33 cellular contexts compared by ENCODE assay signal in genomic region chr5:33430983-33431382, GRCh38. TPM values are rescaled to one million over a fixed set of nuclear protein-coding genes. Genes with fewer than 3 reads are reported as not detected.
DNase-seq lines count a peak whose midpoint lies in the region; ATAC-seq, FAIRE-seq and TF ChIP-seq lines count a peak whose summit lies in the region.
"Had no signal": no experiment of that assay in that cellular context is flagged by ENCODE, and none has a peak within 500 bp of the region (broad histone marks: within the 10 kb centered on the region; RNA-seq: fewer than 3 reads in every experiment).

No MANE protein-coding gene starts in this region.

- no peaks in the 10 kb centered on the region for H3K36me3 ChIP-seq in HepG2 (replicated peaks in 1 of 2; ENCODE audit: control insufficient read depth in 1 of 2, insufficient read depth in 2 of 2, low read length in 2 of 2)
- H3K36me3 ChIP-seq in right lobe of liver = no peaks in the 10 kb centered on the region
- H3K36me3 ChIP-seq in GM12878 (ENCODE audit: control insufficient read depth in 2 of 2, insufficient read depth in 2 of 2, low read length in 1 of 2) = no peaks in the 10 kb centered on the region
- no peaks in the 10 kb centered on the region for H3K36me3 ChIP-seq in K562 (ENCODE audit: control insufficient read depth, insufficient read depth, low read length)
- H3K36me3 ChIP-seq: BE2C; BLaER1; BLaER1 treated with 17β-estradiol and CSF1 and Interleukin-3, amounts not matched to agents 10 nM and 100 nM had no signal

- H3K9me3 ChIP-seq in HepG2 (ENCODE audit: low read length) (no peaks in the 10 kb centered on the region), right lobe of liver (no peaks in the 10 kb centered on the region), GM12878 (replicated peaks; ENCODE audit: control insufficient read depth, insufficient read depth, low read length) (no peaks in the 10 kb centered on the region; the same call in 1 of the 3 replicates), K562 (replicated peaks; ENCODE audit: control insufficient read depth, insufficient read depth, low read depth, low read length) (no peaks in the 10 kb centered on the region)
- H3K9me3 ChIP-seq: BE2C, Caco-2 had no signal

- TF ChIP-seq RAD21 in HepG2 (CRISPR knock-in tag; IDR thresholded peaks at IDR 0.05) (no peak), GM12878 (IDR thresholded peaks at IDR 0.05; ENCODE audit: insufficient read depth, low read depth, low read length) (no peak), K562 (CRISPR knock-in tag; conservative IDR thresholded peaks at IDR 0.05 in 1 of 2, IDR thresholded peaks at IDR 0.05 in 1 of 2) (no peak)

- CTCF ChIA-PET in HepG2 (lab: Yijun Ruan, JAX; ENCODE audit: low intra/inter-chr PET ratio, low total read pairs) = no interaction called here
- CTCF ChIA-PET in GM12878 (lab: Yijun Ruan, JAX) = interaction anchor here (1.2 to 1.3 kb wide), 3 partner anchors 9 to 539 kb away, joined by 4 to 6 read pairs (median 4); partner anchors contain the start of gene RXFP3
- CTCF ChIA-PET in K562 (lab: Yijun Ruan, JAX; ENCODE audit: low intra/inter-chr PET ratio) = no interaction called here

- BruUV-seq in HepG2 (replicated peaks; lab: Mats Ljungman, UMichigan) (no TSS peak), GM12878 (replicated peaks; lab: Mats Ljungman, UMichigan) (no TSS peak), K562 (replicated peaks; lab: Mats Ljungman, UMichigan) (no TSS peak)

- FAIRE-seq in HepG2 (lab: Jason Lieb, UNC) (no peak), GM12878 (lab: Jason Lieb, UNC) (no peak), K562 (lab: Jason Lieb, UNC) (no peak)
- FAIRE-seq: A204.1, A549, D721Med had no signal

- in situ Hi-C loops in HepG2 (cut with HindIII; ENCODE audit: extremely low pct_ligation_motif_present, low pct_unique_long_range_greater_than_20kb) = no loop called here
- in situ Hi-C loops in GM12878 (cut with MboI) = loop anchor here (25.0 kb wide), 1 partner anchor 1031 kb away; no protein-coding TSS in a partner anchor
- in situ Hi-C loops in K562 (cut with MboI) = loop anchor here (25.0 kb wide), 1 partner anchor 1031 kb away; no protein-coding TSS in a partner anchor

- no peaks in the 10 kb centered on the region; a peak in 1 of 5 replicates for H3K27me3 ChIP-seq in HepG2 (ENCODE audit: control insufficient read depth in 1 of 2, insufficient read depth in 2 of 2, low read length in 2 of 2)
- H3K27me3 ChIP-seq in right lobe of liver = no peaks in the 10 kb centered on the region
- H3K27me3 ChIP-seq in GM12878 (replicated peaks in 1 of 2; ENCODE audit: control insufficient read depth in 2 of 2, insufficient read depth in 2 of 2, low read length in 1 of 2) = no peaks in the 10 kb centered on the region
- no peaks in the 10 kb centered on the region for H3K27me3 ChIP-seq in K562 (ENCODE audit: control insufficient read depth in 2 of 2, insufficient read depth in 2 of 2, low read length in 2 of 2)
- H3K27me3 ChIP-seq: BE2C; BLaER1; BLaER1 treated with 17β-estradiol and CSF1 and Interleukin-3, amounts not matched to agents 10 nM and 100 nM had no signal

- 5% methylated on average over 1 of the region's 1 CpG for WGBS in HepG2 (ENCODE audit: low lambda C conversion rate)
- 100% methylated on average over 1 of the region's 1 CpG for WGBS in right lobe of liver (ENCODE audit: insufficient coverage, low coverage, low lambda C conversion rate, missing lambda C conversion rate)
- WGBS in GM12878 (ENCODE audit: insufficient coverage, insufficient replicate concordance, low lambda C conversion rate, missing lambda C conversion rate) = 0% methylated on average over 1 of the region's 1 CpG
- WGBS in K562 (ENCODE audit: insufficient coverage, low coverage, missing lambda C conversion rate) = 5% methylated on average over 1 of the region's 1 CpG

- H3K79me2 ChIP-seq in HepG2 (ENCODE audit: insufficient read depth, low read length) = no peaks in the 10 kb centered on the region
- H3K79me2 ChIP-seq in GM12878 (ENCODE audit: control insufficient read depth, insufficient read depth, low read length) = no peaks in the 10 kb centered on the region
- no peaks in the 10 kb centered on the region for H3K79me2 ChIP-seq in K562 (ENCODE audit: control insufficient read depth, insufficient read depth, low read length)

- H3K4me2 ChIP-seq in HepG2 (ENCODE audit: low read depth, low read length) (no peak overlapping the region), GM12878 (ENCODE audit: control insufficient read depth, insufficient read depth) (no peak overlapping the region), K562 (ENCODE audit: insufficient read depth, low read length) (no peak overlapping the region)
- H3K4me2 ChIP-seq: A549; BLaER1; BLaER1 treated with 17β-estradiol and CSF1 and Interleukin-3, amounts not matched to agents 10 nM and 100 nM had no signal

- POLR2A ChIA-PET in HepG2 (lab: Yijun Ruan, JAX) (interaction anchor here (1.4 kb wide), 1 partner anchor 10 kb away, joined by 4 read pairs; the partner anchor contains the start of gene TARS1), GM12878 (lab: Charles Lee) (no interaction called here), K562 (lab: Yijun Ruan, JAX) (interaction anchor here (0.6 to 1.4 kb wide), 2 partner anchors 9 to 11 kb away, joined by 3 to 6 read pairs; no protein-coding TSS in a partner anchor)

- peaks cover 44% of the 10 kb centered on the region for H3K4me1 ChIP-seq in HepG2 (ENCODE audit: insufficient read depth, low read length)
- H3K4me1 ChIP-seq in right lobe of liver = peaks cover 0 to 21% (median 8%) of the 10 kb centered on the region in 4 donors
- H3K4me1 ChIP-seq in GM12878 (ENCODE audit: control insufficient read depth, insufficient read depth, low read length) = no peaks in the 10 kb centered on the region
- H3K4me1 ChIP-seq in K562 (replicated peaks in 1 of 2; ENCODE audit: control insufficient read depth in 2 of 2, insufficient read depth in 2 of 2, low read length in 2 of 2) = no peaks in the 10 kb centered on the region
- H3K4me1 ChIP-seq: A549, BE2C, Caco-2 had no signal

- SMC1A ChIA-PET in GM12878 (lab: Charles Lee; ENCODE audit: uncharacterized antibody, unreplicated experiment) = interaction anchor here (0.5 kb wide), 1 partner anchor 490 kb away, joined by 3 read pairs; no protein-coding TSS in a partner anchor

- H3K9ac ChIP-seq in HepG2 (ENCODE audit: insufficient read depth, low read depth, low read length) = no peak overlapping the region
- H3K9ac ChIP-seq in GM12878 (ENCODE audit: control insufficient read depth, insufficient read depth, low read length) = no peak overlapping the region
- no peak overlapping the region for H3K9ac ChIP-seq in K562 (ENCODE audit: insufficient read depth in 1 of 2, low read depth in 2 of 2, low read length in 2 of 2)
- H3K9ac ChIP-seq: BLaER1; BLaER1 treated with 17β-estradiol and CSF1 and Interleukin-3, amounts not matched to agents 10 nM and 100 nM had no signal

- H3K9me1 ChIP-seq in K562 (ENCODE audit: control insufficient read depth, insufficient read depth, low read length) = no peaks in the 10 kb centered on the region

- H3K4me3 ChIP-seq in HepG2 (replicated peaks in 1 of 3; ENCODE audit: insufficient read depth in 1 of 3, low read depth in 2 of 3, low read length in 3 of 3) (no peak overlapping the region), right lobe of liver (no peak overlapping the region), GM12878 (no peak overlapping the region), K562 (no peak overlapping the region), foreskin fibroblast (ENCODE audit: low read depth in 1 of 2, low read length in 2 of 2) (no peak overlapping the region)
- H3K4me3 ChIP-seq: A549; BLaER1; BLaER1 treated with 17β-estradiol and CSF1 and Interleukin-3, amounts not matched to agents 10 nM and 100 nM had no signal

- RAD21 ChIA-PET in GM12878 (lab: Charles Lee; ENCODE audit: unreplicated experiment) = interaction anchor here (1.3 to 1.8 kb wide), 2 partner anchors 504 to 539 kb away, joined by 5 read pairs; no protein-coding TSS in a partner anchor

- H2AFZ ChIP-seq in HepG2 (ENCODE audit: low read length) (no peak overlapping the region), GM12878 (ENCODE audit: control insufficient read depth, low read depth, low read length) (no peak overlapping the region), K562 (ENCODE audit: low read depth, low read length) (no peak overlapping the region)

- TF ChIP-seq CTCF in HepG2 (CRISPR knock-in tag; IDR thresholded peaks at IDR 0.05) (no peak), right lobe of liver (IDR thresholded peaks at IDR 0.05) (no peak), GM12878 (IDR thresholded peaks at IDR 0.05 in 2 of 3, conservative IDR thresholded peaks at IDR 0.05 in 1 of 3; ENCODE audit: control insufficient read depth in 2 of 3, extremely low read depth in 1 of 3, insufficient read depth in 1 of 3, low read depth in 3 of 3, low read length in 3 of 3) (no peak), K562 (IDR thresholded peaks at IDR 0.05 in 2 of 3, conservative IDR thresholded peaks at IDR 0.05 in 1 of 3; ENCODE audit: insufficient read depth in 2 of 3, low read depth in 1 of 3, low read length in 3 of 3) (no peak), foreskin fibroblast (IDR thresholded peaks at IDR 0.05; ENCODE audit: low read depth, low read length) (no peak)

- H3K27ac ChIP-seq in HepG2 (ENCODE audit: extremely low read length, insufficient read depth, low read length) (no peak overlapping the region), right lobe of liver (no peak overlapping the region), GM12878 (ENCODE audit: control insufficient read depth, insufficient read depth) (no peak overlapping the region), K562 (ENCODE audit: extremely low read depth, low read depth, low read length) (no peak overlapping the region)
- H3K27ac ChIP-seq: 22Rv1; A549; BLaER1; BLaER1 treated with 17β-estradiol and CSF1 and Interleukin-3, amounts not matched to agents 10 nM and 100 nM; C4-2B had no signal

- H4K20me1 ChIP-seq in HepG2 (ENCODE audit: insufficient read depth, low read length) = no peaks in the 10 kb centered on the region
- H4K20me1 ChIP-seq in GM12878 (ENCODE audit: control insufficient read depth, insufficient read depth) = no peaks in the 10 kb centered on the region
- no peaks in the 10 kb centered on the region for H4K20me1 ChIP-seq in K562 (replicated peaks; ENCODE audit: control insufficient read depth, insufficient read depth, low read length)
- H4K20me1 ChIP-seq: BLaER1; BLaER1 treated with 17β-estradiol and CSF1 and Interleukin-3, amounts not matched to agents 10 nM and 100 nM had no signal

- TF ChIP-seq EP300 in HepG2 (IDR thresholded peaks at IDR 0.05; ENCODE audit: low read depth in 2 of 2, low read length in 2 of 2) (no peak), HepG2 (CRISPR knock-in tag; IDR thresholded peaks at IDR 0.05; ENCODE audit: borderline replicate concordance) (no peak), GM12878 (IDR thresholded peaks at IDR 0.05; ENCODE audit: borderline replicate concordance in 1 of 2, control insufficient read depth in 1 of 2, low read depth in 2 of 2, low read length in 2 of 2) (no peak), K562 (IDR thresholded peaks at IDR 0.05; ENCODE audit: low read length) (no peak)

- no peak for TF ChIP-seq POLR2A in HepG2 (IDR thresholded peaks at IDR 0.05; ENCODE audit: insufficient read depth in 1 of 2, low read depth in 2 of 2, low read length in 2 of 2)
- no peak for TF ChIP-seq POLR2A in right lobe of liver (IDR thresholded peaks at IDR 0.05)
- TF ChIP-seq POLR2A in GM12878 (IDR thresholded peaks at IDR 0.05; ENCODE audit: low read depth, low read length) = no peak
- no peak for TF ChIP-seq POLR2A in K562 (conservative IDR thresholded peaks at IDR 0.05)

- no peak for DNase-seq in HepG2 (ENCODE audit: low spot score)
- no peak for DNase-seq in right lobe of liver
- no peak for DNase-seq in GM12878 (ENCODE audit: low read depth, low spot score)
- DNase-seq in K562 (ENCODE audit: extremely low read depth in 1 of 4, low spot score in 3 of 4) = no peak
- DNase-seq in foreskin fibroblast = no peak
- DNase-seq in NCI-H82 (lab: John Stamatoyannopoulos, UW) = no peak
- DNase-seq: 8988T; ACHN; AML-193; BE2C; C1 segment of cervical spinal cord; Caco-2; Calu3; CD4-positive, alpha-beta memory T cell; CD4-positive, alpha-beta T cell; CD4-positive, CD25-positive, alpha-beta regulatory T cell; CD8-positive, alpha-beta memory T cell; CD8-positive, alpha-beta T cell; COR-L47; DMS 273 treated with DMSO at 0.1 percent for 48 hours; DMS153; DMS53; DMS79; DMS79 treated with DMSO at 0.1 percent for 48 hours; DND-41; EL had no signal

- intact Hi-C loops in HepG2 (cut with micrococcal nuclease; ENCODE audit: unreplicated experiment) = no loop called here
- intact Hi-C loops in right lobe of liver (cut with DNase I) = loop anchor here in 1 of 2 donors (10.0 kb wide), 1 partner anchor 504 kb away; the partner anchor contains the start of gene RXFP3
- intact Hi-C loops in GM12878 (cut with micrococcal nuclease; ENCODE audit: unreplicated experiment) = no loop called here
- intact Hi-C loops in K562 (cut with micrococcal nuclease) = loop anchor here (10.0 kb wide), 2 partner anchors 374 to 1034 kb away; no protein-coding TSS in a partner anchor

- ATAC-seq in HepG2 (no peak), right lobe of liver (no peak), GM12878 (no peak), K562 (no peak)
- ATAC-seq: A549; CD8-positive, alpha-beta T cell had no signal

RNA-seq across cellular contexts. Expression of gene TARS1, which starts 9.8 kb away (rescaled TPM):
- total RNA-seq in HepG2 (2016; rRNA removed; fragmentation: Illumina TruSeq; extraction: Trizol) (184 and 297 TPM in 2 replicates), right lobe of liver (100 to 1,000 TPM in 3 of 6 experiments, 10 to 100 TPM in 3; 43.2 to 118 (median 98.3) TPM), GM12878 (2014; rRNA removed) (198 and 242 TPM in 2 replicates), GM12878 (2014; rRNA removed; fragmentation: Illumina TruSeq; extraction: Trizol) (320 and 350 TPM in 2 replicates), GM12878 (2021) (212 and 216 TPM in 2 replicates), K562 (2014; rRNA removed) (313 and 459 TPM in 2 replicates), K562 (2014; rRNA removed; fragmentation: Illumina TruSeq; extraction: Trizol) (518 and 562 TPM in 2 replicates), K562 (2015; rRNA removed; fragmentation: Illumina TruSeq; extraction: Trizol) (396 and 450 TPM in 2 replicates), K562 (2021) (328 and 333 TPM in 2 replicates)
- total RNA-seq in HepG2 (2016; cell fraction: cytosol; rRNA removed; fragmentation: Illumina TruSeq; extraction: Trizol; ENCODE audit: low read depth) = 24.4 and 28.1 TPM in 2 replicates
- total RNA-seq in HepG2 (2016; cell fraction: insoluble cytoplasmic fraction; rRNA removed; fragmentation: Illumina TruSeq; extraction: Trizol) = 186 and 306 TPM in 2 replicates
- total RNA-seq in HepG2 (2016; cell fraction: membrane; rRNA removed; fragmentation: Illumina TruSeq; extraction: Trizol) = 65.3 and 69.4 TPM in 2 replicates
- total RNA-seq in HepG2 (2016; cell fraction: nucleus; rRNA removed; fragmentation: Illumina TruSeq; extraction: Trizol) = 97.4 and 105 TPM in 2 replicates
- polyA plus RNA-seq in HepG2 (2011; rRNA removed) (70.1 and 77.0 TPM in 2 replicates), GM12878 (2011; rRNA removed) (172 and 312 TPM in 2 replicates), GM12878 (2014; fragmentation: Illumina TruSeq; extraction: Trizol) (271 and 346 TPM in 2 replicates), GM12878 (2014; fragmentation: Nextera tagmentation; extraction: Ambion mirVana) (100 to 1,000 TPM; 163 to 244 TPM), GM12878 (2014; rRNA removed) (170 and 210 TPM in 2 replicates), GM12878 (2016; fragmentation: Nextera tagmentation; extraction: Ambion mirVana) (100 to 1,000 TPM; 244 to 254 TPM), K562 (2011; rRNA removed) (219 and 292 TPM in 2 replicates), K562 (2014; fragmentation: Illumina TruSeq; extraction: Trizol) (369 and 439 TPM in 2 replicates), K562 (2014; fragmentation: Nextera tagmentation; extraction: Ambion mirVana) (100 to 1,000 TPM; 263 to 497 TPM), K562 (2014; rRNA removed) (352 and 378 TPM in 2 replicates)
- polyA plus RNA-seq in HepG2 (2011; cell fraction: cytosol; rRNA removed) = 41.1 and 61.6 TPM in 2 replicates
- polyA plus RNA-seq in HepG2 (2011; cell fraction: nucleus; rRNA removed) = 43.0 and 52.7 TPM in 2 replicates
- polyA plus RNA-seq in HepG2 (2012) = 119 and 167 TPM in 2 replicates
- polyA plus RNA-seq in HepG2 (2016; cell fraction: cytosol; fragmentation: Illumina TruSeq; extraction: Trizol; ENCODE audit: low read depth) = 14.2 and 16.3 TPM in 2 replicates
- polyA plus RNA-seq in HepG2 (2016; cell fraction: insoluble cytoplasmic fraction; fragmentation: Illumina TruSeq; extraction: Trizol; ENCODE audit: low read depth) = 238 and 259 TPM in 2 replicates
- 31.2 and 35.1 TPM in 2 replicates for polyA plus RNA-seq in HepG2 (2016; cell fraction: membrane; fragmentation: Illumina TruSeq; extraction: Trizol; ENCODE audit: low read depth)
- 102 and 103 TPM in 2 replicates for polyA plus RNA-seq in HepG2 (2016; cell fraction: nucleus; fragmentation: Illumina TruSeq; extraction: Trizol; ENCODE audit: insufficient read depth, low read depth)
- polyA minus RNA-seq in HepG2 (2011; rRNA and poly(A)+ RNA removed; ENCODE audit: low replicate concordance) = 49.2 and 194 TPM in 2 replicates
- 74.8 and 84.1 TPM in 2 replicates for polyA minus RNA-seq in HepG2 (2011; cell fraction: cytosol; rRNA and poly(A)+ RNA removed)
- 90.4 and 149 TPM in 2 replicates for polyA minus RNA-seq in HepG2 (2011; cell fraction: nucleus; rRNA and poly(A)+ RNA removed)
- 127 and 128 TPM in 2 replicates for total RNA-seq in GM12878 (2013; cell fraction: nucleolus; rRNA removed)
- 164 TPM for polyA plus RNA-seq in GM12878 (2011; ENCODE audit: low read depth)
- 80.0 and 82.0 TPM in 2 replicates for polyA plus RNA-seq in GM12878 (2011; cell fraction: cytosol; rRNA removed)
- polyA plus RNA-seq in GM12878 (2011; cell fraction: nucleus; rRNA removed) = 92.9 and 108 TPM in 2 replicates
- 148 and 162 TPM in 2 replicates for polyA plus RNA-seq in GM12878 (2012)
- polyA minus RNA-seq in GM12878 (2011; rRNA and poly(A)+ RNA removed) = 106 and 119 TPM in 2 replicates
- polyA minus RNA-seq in GM12878 (2011; cell fraction: cytosol; rRNA and poly(A)+ RNA removed) = 62.0 and 73.3 TPM in 2 replicates
- 37.8 and 55.5 TPM in 2 replicates for polyA minus RNA-seq in GM12878 (2011; cell fraction: nucleus; rRNA and poly(A)+ RNA removed)
- 103 and 264 TPM in 2 replicates for total RNA-seq in K562 (2011; cell fraction: chromatin; rRNA removed; ENCODE audit: low replicate concordance)
- total RNA-seq in K562 (2011; cell fraction: nucleolus; rRNA removed) = 71.0 and 79.4 TPM in 2 replicates
- 118 and 145 TPM in 2 replicates for total RNA-seq in K562 (2011; cell fraction: nucleoplasm; rRNA removed)
- 64.6 and 107 TPM in 2 replicates for polyA plus RNA-seq in K562 (2011; cell fraction: cytosol; rRNA removed)
- 76.5 and 142 TPM in 2 replicates for polyA plus RNA-seq in K562 (2011; cell fraction: nucleus; rRNA removed)
- 257 and 341 TPM in 2 replicates for polyA plus RNA-seq in K562 (2012)
- polyA minus RNA-seq in K562 (2011; rRNA and poly(A)+ RNA removed) = 320 and 372 TPM in 2 replicates
- polyA minus RNA-seq in K562 (2011; cell fraction: cytosol; rRNA and poly(A)+ RNA removed) = 125 and 132 TPM in 2 replicates
- polyA minus RNA-seq in K562 (2011; cell fraction: nucleus; rRNA and poly(A)+ RNA removed) = 48.9 and 142 TPM in 2 replicates
